Comparison of ENCODE assay signal across 29 cellular contexts in the genomic region with DNA sequence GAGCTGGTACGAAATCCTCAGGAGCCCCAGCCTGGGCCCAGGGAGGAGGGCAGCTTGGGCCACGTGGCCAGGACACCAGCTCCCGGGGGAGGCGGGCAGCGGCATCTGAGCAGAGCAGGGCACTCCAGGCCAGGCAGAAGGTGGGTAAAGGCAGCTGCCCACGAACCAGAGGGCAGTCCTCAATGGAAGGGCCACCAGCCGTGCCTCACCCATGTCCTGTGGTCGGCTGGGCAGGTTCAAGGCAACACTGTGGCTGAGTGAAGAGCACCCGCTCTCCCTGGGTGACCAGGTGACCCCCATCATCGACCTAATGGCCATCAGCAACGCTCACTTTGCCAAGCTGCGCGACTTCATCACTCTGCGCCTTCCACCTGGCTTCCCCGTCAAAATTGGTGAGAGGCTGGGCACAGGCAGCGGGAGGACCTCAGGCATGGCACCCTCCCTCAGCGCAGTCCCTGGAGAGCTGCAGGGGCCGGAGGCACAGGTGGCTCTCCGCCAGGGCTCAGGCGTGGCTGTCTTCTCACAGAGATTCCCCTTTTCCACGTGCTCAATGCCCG. TPM values are rescaled to one million over a fixed set of nuclear protein-coding genes. Genes with fewer than 3 reads are reported as not detected.
DNase-seq lines count a peak whose midpoint lies in the region; ATAC-seq and TF ChIP-seq lines count a peak whose summit lies in the region.
"Had no signal": no experiment of that assay in that cellular context is flagged by ENCODE, and none has a peak within 500 bp of the region (broad histone marks: within the 10 kb centered on the region; RNA-seq: fewer than 3 reads in every experiment).

No MANE protein-coding gene starts in this region.

- no peak overlapping the region for H2AK5ac ChIP-seq in IMR-90 (ENCODE audit: low read depth, low read length)

- H2AK9ac ChIP-seq in IMR-90 (replicated peaks; ENCODE audit: low read depth, low read length, poor library complexity) = peak overlapping the region; percentile 28

- no peak for TF ChIP-seq RAD21 in IMR-90 (IDR thresholded peaks at IDR 0.05; ENCODE audit: low read length)

- no peak overlapping the region for H3K4me3 ChIP-seq in IMR-90 (ENCODE audit: insufficient read depth, low read depth, low read length)
- H3K4me3 ChIP-seq in osteoblast (ENCODE audit: insufficient read depth, low read length) = no peak overlapping the region
- H3K4me3 ChIP-seq: ascending aorta, HAP-1, PC-9 had no signal

- no peak for TF ChIP-seq POLR2A in IMR-90 (IDR thresholded peaks at IDR 0.05; ENCODE audit: low read depth, low read length)

- H3K4me1 ChIP-seq in IMR-90 (ENCODE audit: control insufficient read depth, insufficient read depth, low read length) (peaks cover 18% of the 10 kb centered on the region), osteoblast (ENCODE audit: insufficient read depth, low read length) (peaks cover 16% of the 10 kb centered on the region)

- no peak overlapping the region for H3K14ac ChIP-seq in IMR-90 (replicated peaks; ENCODE audit: low read depth, low read length)

- no peak overlapping the region for H3K27ac Mint-ChIP-seq in glutamatergic neuron (ENCODE audit: unreplicated experiment)
- H3K27ac Mint-ChIP-seq: activated CD4-positive, alpha-beta T cell treated with anti-CD3 and anti-CD28 coated beads for 36 hours; activated naive CD8-positive, alpha-beta T cell treated with anti-CD3 and anti-CD28 coated beads, Interleukin-2, amount 10 ng/mL, durations not matched to agents 7 days and 5 days; activated T-helper 17 cell treated with anti-CD3 and anti-CD28 coated beads, Interleukin-2, amount 50 U/mL, for 72 hours; stimulated activated naive CD8-positive, alpha-beta T cell treated with anti-CD3 and anti-CD28 coated beads, Interleukin-15, Interleukin-2, amounts not matched to agents 100 ng/mL and 50 ng/mL, for 24 hours had no signal

- no peak overlapping the region for H3K18ac ChIP-seq in IMR-90 (ENCODE audit: low read depth, low read length)

- H3K9me3 Mint-ChIP-seq in glutamatergic neuron (ENCODE audit: unreplicated experiment) = peaks cover 3% of the 10 kb centered on the region

- H2AFZ ChIP-seq in IMR-90 (replicated peaks; ENCODE audit: low read length, poor library complexity) (no peak overlapping the region), osteoblast (ENCODE audit: low read length) (no peak overlapping the region)
- H2AFZ ChIP-seq: PC-9 had no signal

- no peak for ATAC-seq in IMR-90 (ENCODE audit: low read depth)
- no peak for ATAC-seq in GM19324 (IDR thresholded peaks at IDR 0.05; ENCODE audit: low FRiP score, unreplicated experiment)
- ATAC-seq: activated CD4-positive, alpha-beta T cell treated with anti-CD3 and anti-CD28 coated beads for 36 hours; activated T-helper 17 cell treated with anti-CD3 and anti-CD28 coated beads, Interleukin-2, amount 50 U/mL, for 72 hours; effector memory CD8-positive, alpha-beta T cell; naive thymus-derived CD8-positive, alpha-beta T cell had no signal

- H3K9me1 ChIP-seq in IMR-90 (ENCODE audit: insufficient read depth, low read length) = peaks cover 3% of the 10 kb centered on the region

- H3K27me3 Mint-ChIP-seq in glutamatergic neuron (ENCODE audit: unreplicated experiment) = peaks cover 4% of the 10 kb centered on the region
- H3K27me3 Mint-ChIP-seq: activated CD4-positive, alpha-beta T cell treated with anti-CD3 and anti-CD28 coated beads for 36 hours; activated naive CD8-positive, alpha-beta T cell treated with anti-CD3 and anti-CD28 coated beads, Interleukin-2, amount 10 ng/mL, durations not matched to agents 7 days and 5 days; activated T-helper 17 cell treated with anti-CD3 and anti-CD28 coated beads, Interleukin-2, amount 50 U/mL, for 72 hours; effector memory CD8-positive, alpha-beta T cell; IgD-negative memory B cell; naive thymus-derived CD8-positive, alpha-beta T cell; stimulated activated naive CD8-positive, alpha-beta T cell treated with anti-CD3 and anti-CD28 coated beads, Interleukin-15, Interleukin-2, amounts not matched to agents 100 ng/mL and 50 ng/mL, for 24 hours had no signal

- H4K8ac ChIP-seq in IMR-90 (ENCODE audit: low read depth in 2 of 2, low read length in 2 of 2) = no peak overlapping the region

- H2BK20ac ChIP-seq in IMR-90 (ENCODE audit: low read depth, low read length) = no peak overlapping the region

- no peak overlapping the region for H3K23ac ChIP-seq in IMR-90 (ENCODE audit: low read depth, low read length)

- H3K36me3 Mint-ChIP-seq in glutamatergic neuron (ENCODE audit: unreplicated experiment) = peaks cover 18% of the 10 kb centered on the region

- intact Hi-C loops in IMR-90 (cut with micrococcal nuclease) = no loop called here

- 92% methylated on average over 15 of the region's 22 CpGs; no CpG with 5 or more reads in 1 of the 2 experiments for WGBS in IMR-90 (ENCODE audit: extremely low coverage in 2 of 2, insufficient read length in 1 of 2), 2 experiments

- H4K20me1 ChIP-seq in IMR-90 (ENCODE audit: insufficient read depth, low read length) (peaks cover 4% of the 10 kb centered on the region), osteoblast (ENCODE audit: insufficient read depth, low read length) (peaks cover 19% of the 10 kb centered on the region)

- H3K27ac ChIP-seq in 22Rv1 (peak overlapping the region; percentile 97; the same call in 1 of the 2 replicates), IMR-90 (ENCODE audit: insufficient read depth, low read length) (no peak overlapping the region), osteoblast (ENCODE audit: low read depth, low read length) (no peak overlapping the region)
- H3K27ac ChIP-seq: ascending aorta, PC-9 had no signal

- peaks cover 6 to 45% of the 10 kb centered on the region in 2 experiments for H3K79me1 ChIP-seq in IMR-90 (ENCODE audit: low read depth in 1 of 2, low read length in 2 of 2)

- H3K4me2 ChIP-seq in IMR-90 (ENCODE audit: low read depth, low read length) = no peak overlapping the region
- no peak overlapping the region for H3K4me2 ChIP-seq in osteoblast (ENCODE audit: insufficient read depth, low read length)

- H2BK15ac ChIP-seq in IMR-90 (ENCODE audit: low read depth, low read length) = no peak overlapping the region

- H3K36me3 ChIP-seq in IMR-90 (ENCODE audit: control insufficient read depth, insufficient read depth, low read length) = peaks cover 37% of the 10 kb centered on the region
- H3K36me3 ChIP-seq in osteoblast (ENCODE audit: insufficient read depth, low read length) = peaks cover 47% of the 10 kb centered on the region

- in situ Hi-C loops in IMR-90 (cut with MboI; ENCODE audit: low sequenced_read_pairs) = no loop called here

- H4K91ac ChIP-seq in IMR-90 (ENCODE audit: insufficient read depth, low read depth, low read length) = no peak overlapping the region

- TF ChIP-seq CTCF in 22Rv1 (IDR thresholded peaks at IDR 0.05) = no peak
- TF ChIP-seq CTCF in IMR-90 (conservative IDR thresholded peaks at IDR 0.05; ENCODE audit: low read depth, low read length) = no peak
- no peak for TF ChIP-seq CTCF in glutamatergic neuron (IDR thresholded peaks at IDR 0.05; ENCODE audit: partially characterized antibody, unreplicated experiment)
- TF ChIP-seq CTCF in osteoblast (IDR thresholded peaks at IDR 0.05; ENCODE audit: extremely low read depth, low read depth, low read length) = no peak

- H3K4me1 Mint-ChIP-seq in glutamatergic neuron (ENCODE audit: low read depth, unreplicated experiment) = peaks cover 8% of the 10 kb centered on the region

- H2BK120ac ChIP-seq in IMR-90 (ENCODE audit: low read depth, low read length) = no peak overlapping the region

- DNase-seq in IMR-90 (no peak), glutamatergic neuron (peak; percentile 11), osteoblast (ENCODE audit: insufficient read length, low spot score, missing footprints) (peak; percentile 23), ecto neural progenitor cell (ENCODE audit: low spot score) (no peak), medulla oblongata (ENCODE audit: extremely low spot score) (no peak), HuH-7.5 (ENCODE audit: low spot score) (no peak)
- DNase-seq: activated CD4-positive, alpha-beta T cell treated with anti-CD3 and anti-CD28 coated beads for 36 hours; BE2C; cortex of kidney; DMS153; effector memory CD8-positive, alpha-beta T cell; erythroblast; midbrain; naive thymus-derived CD8-positive, alpha-beta T cell; NCI-H2107; NCI-H345; NCI-H69; occipital lobe; PC-9; SIG-M5; stimulated activated CD4-positive, alpha-beta T cell treated with anti-CD3 and anti-CD28 coated beads, Interleukin-2, amount 100 ng/mL, for 24 hours had no signal

- H3K9me3 ChIP-seq in IMR-90 (ENCODE audit: control insufficient read depth, insufficient read depth, low read length) (no peaks in the 10 kb centered on the region), osteoblast (ENCODE audit: low read depth, low read length) (no peaks in the 10 kb centered on the region)
- H3K9me3 ChIP-seq: ascending aorta, BE2C, HAP-1 had no signal

- peaks cover 24% of the 10 kb centered on the region for H3K79me2 ChIP-seq in osteoblast (ENCODE audit: insufficient read depth, low read length)

- POLR2A ChIA-PET in IMR-90 (lab: Charles Lee; ENCODE audit: unreplicated experiment) = no interaction called here

- no peaks in the 10 kb centered on the region for H3K27me3 ChIP-seq in IMR-90 (ENCODE audit: control insufficient read depth, insufficient read depth, low read length)
- no peaks in the 10 kb centered on the region for H3K27me3 ChIP-seq in osteoblast (ENCODE audit: insufficient read depth, low read length)
- H3K27me3 ChIP-seq: ascending aorta, BE2C had no signal

- dilution Hi-C loops in IMR-90 (cut with HindIII; ENCODE audit: low sequenced_read_pairs, unreplicated experiment) = no loop called here

- no peak overlapping the region for H3K4me3 Mint-ChIP-seq in glutamatergic neuron (ENCODE audit: unreplicated experiment)
- H3K4me3 Mint-ChIP-seq: activated CD4-positive, alpha-beta T cell treated with anti-CD3 and anti-CD28 coated beads for 36 hours; activated naive CD8-positive, alpha-beta T cell treated with anti-CD3 and anti-CD28 coated beads, Interleukin-2, amount 10 ng/mL, durations not matched to agents 7 days and 5 days; activated T-helper 17 cell treated with anti-CD3 and anti-CD28 coated beads, Interleukin-2, amount 50 U/mL, for 72 hours; effector memory CD8-positive, alpha-beta T cell; IgD-negative memory B cell; stimulated activated naive CD8-positive, alpha-beta T cell treated with anti-CD3 and anti-CD28 coated beads, Interleukin-15, Interleukin-2, amounts not matched to agents 100 ng/mL and 50 ng/mL, for 24 hours had no signal

- no peak overlapping the region for H2BK5ac ChIP-seq in IMR-90 (ENCODE audit: low read depth, low read length, poor library complexity, severe bottlenecking)

- no peak overlapping the region for H3K4ac ChIP-seq in IMR-90 (ENCODE audit: low read depth, low read length)

- H3K9ac ChIP-seq in IMR-90 (ENCODE audit: low read depth, low read length) = no peak overlapping the region

- CTCF ChIA-PET in IMR-90 (lab: Yijun Ruan, JAX) = no interaction called here

- H3K56ac ChIP-seq in IMR-90 (ENCODE audit: extremely low read depth, insufficient read depth, low read length) = no peak overlapping the region

- BruUV-seq in IMR-90 (replicated peaks; lab: Mats Ljungman, UMichigan) = no TSS peak

- no peak overlapping the region for H4K5ac ChIP-seq in IMR-90 (ENCODE audit: low read depth, low read length)

RNA-seq across cellular contexts. Expression of gene SSH3, which starts 2.5 kb away (rescaled TPM):
- total RNA-seq in IMR-90 (2012; rRNA removed) (7.3 and 7.8 TPM in 2 replicates), glutamatergic neuron (ENCODE audit: unreplicated experiment) (8.3 TPM), osteoblast (13.3 and 25.0 TPM in 2 replicates)
- 26.7 and 29.2 TPM in 2 replicates for polyA plus RNA-seq in IMR-90 (2012; rRNA removed)
- polyA plus RNA-seq in IMR-90 (2012; cell fraction: cytosol; rRNA removed) = 14.4 and 25.5 TPM in 2 replicates
- 83.1 and 197 TPM in 2 replicates for polyA plus RNA-seq in IMR-90 (2012; cell fraction: nucleus; rRNA removed; ENCODE audit: low replicate concordance)

RNA-seq across cellular contexts. Expression of gene ANKRD13D, which starts 11.7 kb away (rescaled TPM):
- total RNA-seq in IMR-90 (2012; rRNA removed) (7.3 and 8.1 TPM in 2 replicates), glutamatergic neuron (ENCODE audit: unreplicated experiment) (109 TPM), osteoblast (33.0 and 34.4 TPM in 2 replicates)
- 38.4 and 44.0 TPM in 2 replicates for polyA plus RNA-seq in IMR-90 (2012; rRNA removed)
- polyA plus RNA-seq in IMR-90 (2012; cell fraction: cytosol; rRNA removed) = 31.2 and 35.3 TPM in 2 replicates
- 129 and 331 TPM in 2 replicates for polyA plus RNA-seq in IMR-90 (2012; cell fraction: nucleus; rRNA removed; ENCODE audit: low replicate concordance)

RNA-seq across cellular contexts. Expression of gene GRK2, which starts 34.6 kb away (rescaled TPM):
- total RNA-seq in IMR-90 (2012; rRNA removed) = 23.9 and 26.7 TPM in 2 replicates
- 41.8 and 45.8 TPM in 2 replicates for polyA plus RNA-seq in IMR-90 (2012; rRNA removed)
- polyA plus RNA-seq in IMR-90 (2012; cell fraction: cytosol; rRNA removed) = 23.5 and 42.3 TPM in 2 replicates
- 130 and 275 TPM in 2 replicates for polyA plus RNA-seq in IMR-90 (2012; cell fraction: nucleus; rRNA removed; ENCODE audit: low replicate concordance)
- total RNA-seq in glutamatergic neuron (ENCODE audit: unreplicated experiment) = 52.2 TPM
- total RNA-seq in osteoblast = 21.4 and 23.6 TPM in 2 replicates

RNA-seq across cellular contexts. Expression of gene POLD4, which starts 52.5 kb away (rescaled TPM):
- total RNA-seq in IMR-90 (2012; rRNA removed) (40.8 and 46.4 TPM in 2 replicates), glutamatergic neuron (ENCODE audit: unreplicated experiment) (15.4 TPM), osteoblast (43.3 and 59.4 TPM in 2 replicates)
- polyA plus RNA-seq in IMR-90 (2012; rRNA removed) = 133 and 152 TPM in 2 replicates
- polyA plus RNA-seq in IMR-90 (2012; cell fraction: cytosol; rRNA removed) = 252 and 358 TPM in 2 replicates
- 170 and 292 TPM in 2 replicates for polyA plus RNA-seq in IMR-90 (2012; cell fraction: nucleus; rRNA removed; ENCODE audit: low replicate concordance)

Comparison
In these comparisons a context has a peak if more than half of its experiments do, and no peak if none do; other contexts are left out.
1. DNase-seq: peak in glutamatergic neuron (single experiment) and osteoblast (single experiment); none in IMR-90 (single experiment), ecto neural progenitor cell (single experiment), medulla oblongata (single experiment) and HuH-7.5 (single experiment).